10 cellular contexts compared by ENCODE assay signal in genomic region chr7:75054744-75055527, GRCh38. TPM values are rescaled to one million over a fixed set of nuclear protein-coding genes. Genes with fewer than 3 reads are reported as not detected.
DNase-seq lines count a peak whose midpoint lies in the region; TF ChIP-seq lines count a peak whose summit lies in the region.
"Had no signal": no experiment of that assay in that cellular context is flagged by ENCODE, and none has a peak within 500 bp of the region (broad histone marks: within the 10 kb centered on the region; RNA-seq: fewer than 3 reads in every experiment).

No MANE protein-coding gene starts in this region.

- H3K36me3 ChIP-seq in kidney epithelial cell (ENCODE audit: control insufficient read depth, insufficient read depth, low read length), result no peaks in the 10 kb centered on the region
- peaks cover 4% of the 10 kb centered on the region for H3K36me3 ChIP-seq in smooth muscle cell (ENCODE audit: low read depth)

- peak overlapping the region; percentile 6 for H3K27ac ChIP-seq in smooth muscle cell (ENCODE audit: low read depth)
- H3K27ac ChIP-seq: KMS-11 had no signal

- no peak overlapping the region for H3K4me3 ChIP-seq in choroid plexus epithelial cell (ENCODE audit: low read depth, low read length)
- H3K4me3 ChIP-seq in kidney epithelial cell (ENCODE audit: low read depth, low read length), result no peak overlapping the region
- no peak overlapping the region for H3K4me3 ChIP-seq in smooth muscle cell

- no peak overlapping the region for H2AFZ ChIP-seq in smooth muscle cell (ENCODE audit: low read depth)

- H3K4me3 Mint-ChIP-seq in activated naive CD4-positive, alpha-beta T cell treated with anti-CD3 and anti-CD28 coated beads for 36 hours, result no peak overlapping the region

- TF ChIP-seq CTCF in choroid plexus epithelial cell (conservative IDR thresholded peaks at IDR 0.05; ENCODE audit: low read depth, low read length) (no peak), kidney epithelial cell (IDR thresholded peaks at IDR 0.05; ENCODE audit: insufficient read depth, low read length, poor library complexity, severe bottlenecking) (no peak), smooth muscle cell (IDR thresholded peaks at IDR 0.05; ENCODE audit: borderline replicate concordance, insufficient read depth, poor library complexity, severe bottlenecking) (no peak)

- no peak overlapping the region for H3K4me2 ChIP-seq in smooth muscle cell
- H3K4me2 ChIP-seq: KMS-11 had no signal

- H3K27me3 ChIP-seq in kidney epithelial cell (ENCODE audit: control insufficient read depth, insufficient read depth, low read length) (no peaks in the 10 kb centered on the region), smooth muscle cell (ENCODE audit: low read depth) (no peaks in the 10 kb centered on the region)

- no peaks in the 10 kb centered on the region for H3K4me1 Mint-ChIP-seq in activated naive CD4-positive, alpha-beta T cell treated with anti-CD3 and anti-CD28 coated beads for 36 hours (ENCODE audit: low read depth)

- H3K9me3 ChIP-seq in smooth muscle cell (replicated peaks; ENCODE audit: low read depth), result no peaks in the 10 kb centered on the region

- H3K4me1 ChIP-seq in smooth muscle cell (ENCODE audit: low read depth), result no peaks in the 10 kb centered on the region

- CTCF ChIA-PET in activated naive CD4-positive, alpha-beta T cell treated with anti-CD3 and anti-CD28 coated beads for 36 hours (lab: Charles Lee), result no interaction called here

- no peak overlapping the region for H3K27ac Mint-ChIP-seq in activated naive CD4-positive, alpha-beta T cell treated with anti-CD3 and anti-CD28 coated beads for 36 hours

- H3K9me3 Mint-ChIP-seq in activated naive CD4-positive, alpha-beta T cell treated with anti-CD3 and anti-CD28 coated beads for 36 hours, result no peaks in the 10 kb centered on the region

- peaks cover 24% of the 10 kb centered on the region for H3K36me3 Mint-ChIP-seq in activated naive CD4-positive, alpha-beta T cell treated with anti-CD3 and anti-CD28 coated beads for 36 hours (ENCODE audit: low read depth)

- intact Hi-C loops in activated naive CD4-positive, alpha-beta T cell treated with anti-CD3 and anti-CD28 coated beads for 36 hours (cut with micrococcal nuclease), result no loop called here

- no peak overlapping the region for H3K9ac ChIP-seq in smooth muscle cell (ENCODE audit: low read depth)
- H3K9ac ChIP-seq: KMS-11 had no signal

- no peaks in the 10 kb centered on the region for H3K79me2 ChIP-seq in smooth muscle cell (ENCODE audit: low read depth)

- peak; percentile 80 for DNase-seq in HCEC 1CT
- DNase-seq in choroid plexus epithelial cell (ENCODE audit: low read depth), result peak; percentile 78
- DNase-seq in kidney epithelial cell (ENCODE audit: low read depth), result peak; percentile 52
- DNase-seq in smooth muscle cell (lab: John Stamatoyannopoulos, UW; ENCODE audit: unreplicated experiment), result no peak
- no peak for DNase-seq in activated naive CD4-positive, alpha-beta T cell treated with anti-CD3 and anti-CD28 coated beads for 36 hours
- DNase-seq in NCI-H1105 treated with DMSO at 0.1 percent for 48 hours (lab: John Stamatoyannopoulos, UW), result no peak
- DNase-seq in NCI-H748 treated with DMSO at 0.1 percent for 48 hours (lab: John Stamatoyannopoulos, UW), result no peak
- no peak for DNase-seq in stimulated activated CD4-positive, alpha-beta T cell treated with anti-CD3 and anti-CD28 coated beads, Interleukin-15, amount 100 ng/mL, for 24 hours
- DNase-seq: H7 had no signal

- H4K20me1 ChIP-seq in smooth muscle cell (ENCODE audit: low read depth), result no peaks in the 10 kb centered on the region

- WGBS in smooth muscle cell (ENCODE audit: low lambda C conversion rate), result 83% methylated on average over 12 of the region's 12 CpGs

- no peaks in the 10 kb centered on the region for H3K27me3 Mint-ChIP-seq in activated naive CD4-positive, alpha-beta T cell treated with anti-CD3 and anti-CD28 coated beads for 36 hours (ENCODE audit: low read depth)

- peaks cover 3% of the 10 kb centered on the region for H3F3A ChIP-seq in smooth muscle cell (ENCODE audit: low read depth)

RNA-seq across cellular contexts. Expression of gene RCC1L, which starts 18.7 kb away (rescaled TPM):
- total RNA-seq in kidney epithelial cell, result 42.4 TPM in 2 replicates
- 20.4 and 23.7 TPM in 2 replicates for total RNA-seq in smooth muscle cell
- polyA plus RNA-seq in smooth muscle cell, result 38.5 and 41.1 TPM in 2 replicates
- 10 to 100 TPM; 38.7 TPM for total RNA-seq in activated naive CD4-positive, alpha-beta T cell treated with anti-CD3 and anti-CD28 coated beads for 36 hours

RNA-seq across cellular contexts. Expression of gene GTF2IRD2B, which starts 37.5 kb away (rescaled TPM):
- total RNA-seq in kidney epithelial cell (26.3 and 29.0 TPM in 2 replicates), smooth muscle cell (8.9 and 17.1 TPM in 2 replicates)
- 16.5 and 21.1 TPM in 2 replicates for polyA plus RNA-seq in smooth muscle cell
- 1 to 10 TPM; 3.8 to 4.4 TPM for total RNA-seq in activated naive CD4-positive, alpha-beta T cell treated with anti-CD3 and anti-CD28 coated beads for 36 hours

Comparison
In these comparisons a context has a peak if more than half of its experiments do, and no peak if none do; other contexts are left out.
1. DNase-seq: peak in HCEC 1CT (single experiment), choroid plexus epithelial cell (single experiment) and kidney epithelial cell (single experiment); none in smooth muscle cell (single experiment), activated naive CD4-positive, alpha-beta T cell treated with anti-CD3 and anti-CD28 coated beads for 36 hours (single experiment), NCI-H1105 treated with DMSO at 0.1 percent for 48 hours (single experiment), NCI-H748 treated with DMSO at 0.1 percent for 48 hours (single experiment) and stimulated activated CD4-positive, alpha-beta T cell treated with anti-CD3 and anti-CD28 coated beads, Interleukin-15, amount 100 ng/mL, for 24 hours (single experiment).